1 cellular context compared by ENCODE assay signal in genomic region chr6:136788069-136788902, GRCh38.
TF ChIP-seq lines count a peak whose summit lies in the region.

No MANE protein-coding gene starts in this region.

TF ChIP-seq in HEK293, 187 proteins besides CTCF, POLR2A, EP300 and RAD21 (continued from another document):
- TF ChIP-seq ZNF18 (tag by site-specific recombination; IDR thresholded peaks at IDR 0.05) (no peak), ZNF223 (tag by site-specific recombination; IDR thresholded peaks at IDR 0.05) (no peak), SP7 (tag by site-specific recombination; IDR thresholded peaks at IDR 0.05) (0 out of 2 replicates have a peak, but pooled peaks have one; percentile 24), ZBTB8A (tag by site-specific recombination; IDR thresholded peaks at IDR 0.05) (no peak), ZNF184 (tag by site-specific recombination; IDR thresholded peaks at IDR 0.05) (peak; percentile 57; the same call in 1 of the 2 replicates), GLI4 (tag by site-specific recombination; IDR thresholded peaks at IDR 0.05) (no peak), ZBTB48 (tag by site-specific recombination; IDR thresholded peaks at IDR 0.05) (no peak), ZNF473 (tag by site-specific recombination; IDR thresholded peaks at IDR 0.05) (no peak), PRDM4 (tag by site-specific recombination; IDR thresholded peaks at IDR 0.05) (no peak), PRDM10 (tag by site-specific recombination; IDR thresholded peaks at IDR 0.05) (peak; percentile 81), ZNF623 (tag by site-specific recombination; IDR thresholded peaks at IDR 0.05) (no peak), ZNF2 (tag by site-specific recombination; IDR thresholded peaks at IDR 0.05) (peak; percentile 67; the same call in 1 of the 2 replicates), MYNN (tag by site-specific recombination; IDR thresholded peaks at IDR 0.05; ENCODE audit: borderline replicate concordance) (peak; percentile 73; the same call in 1 of the 2 replicates), ZNF660 (tag by site-specific recombination; IDR thresholded peaks at IDR 0.05) (no peak), ZNF280D (tag by site-specific recombination; IDR thresholded peaks at IDR 0.05) (no peak), ZNF26 (tag by site-specific recombination; IDR thresholded peaks at IDR 0.05) (no peak), ZNF292 (tag by site-specific recombination; IDR thresholded peaks at IDR 0.05; ENCODE audit: borderline replicate concordance, low read depth) (no peak), ZNF404 (tag by site-specific recombination; IDR thresholded peaks at IDR 0.05) (no peak), ZNF23 (tag by site-specific recombination; IDR thresholded peaks at IDR 0.05; ENCODE audit: borderline replicate concordance) (no peak), GLIS1 (tag by site-specific recombination; IDR thresholded peaks at IDR 0.05) (no peak), ZNF202 (tag by site-specific recombination; IDR thresholded peaks at IDR 0.05; ENCODE audit: borderline replicate concordance) (no peak), ZNF16 (tag by site-specific recombination; IDR thresholded peaks at IDR 0.05; ENCODE audit: low read depth) (no peak), PRDM2 (tag by site-specific recombination; IDR thresholded peaks at IDR 0.05; ENCODE audit: borderline replicate concordance) (no peak), ZNF654 (tag by site-specific recombination; IDR thresholded peaks at IDR 0.05; ENCODE audit: low read depth) (no peak; the same call in 1 of the 2 replicates), SP3 (tag by site-specific recombination; IDR thresholded peaks at IDR 0.05) (no peak), ZNF214 (tag by site-specific recombination; IDR thresholded peaks at IDR 0.05; ENCODE audit: borderline replicate concordance) (no peak), INSM2 (tag by site-specific recombination; IDR thresholded peaks at IDR 0.05) (peak; percentile 81; the same call in 1 of the 2 replicates), ZFP37 (tag by site-specific recombination; IDR thresholded peaks at IDR 0.05) (no peak), KLF9 (tag by site-specific recombination; IDR thresholded peaks at IDR 0.05; ENCODE audit: low read depth) (no peak), FEZF1 (tag by site-specific recombination; IDR thresholded peaks at IDR 0.05) (0 out of 2 replicates have a peak, but pooled peaks have one; percentile 33), WT1 (tag by site-specific recombination; IDR thresholded peaks at IDR 0.05) (peak; percentile 75), ATF2 (tag by site-specific recombination; IDR thresholded peaks at IDR 0.05; ENCODE audit: low read depth) (no peak)
